Comparison of ENCODE assay signal across 21 cellular contexts in genomic region chr4:123547818-123548200, GRCh38.
DNase-seq lines count a peak whose midpoint lies in the region; ATAC-seq and TF ChIP-seq lines count a peak whose summit lies in the region.
"Had no signal": no experiment of that assay in that cellular context is flagged by ENCODE, and none has a peak within 500 bp of the region (broad histone marks: within the 10 kb centered on the region; RNA-seq: fewer than 3 reads in every experiment).

No MANE protein-coding gene starts in this region.

- H3K9me3 Mint-ChIP-seq in MCF 10A (ENCODE audit: unreplicated experiment): peaks cover 5% of the 10 kb centered on the region
- H3K9me3 Mint-ChIP-seq in glutamatergic neuron (ENCODE audit: unreplicated experiment): no peaks in the 10 kb centered on the region
- peaks cover 30% of the 10 kb centered on the region for H3K9me3 Mint-ChIP-seq in nephron progenitor cell
- H3K9me3 Mint-ChIP-seq: activated naive CD4-positive, alpha-beta T cell treated with anti-CD3 and anti-CD28 coated beads, Interleukin-2, amount 50 U/mL, for 24 hours had no signal

- no TSS peak for BruUV-seq in MCF 10A (replicated peaks; lab: Mats Ljungman, UMichigan)

- no peaks in the 10 kb centered on the region for H3K36me3 ChIP-seq in breast epithelium
- no peaks in the 10 kb centered on the region for H3K36me3 ChIP-seq in upper lobe of right lung
- H3K36me3 ChIP-seq: gastroesophageal sphincter, MG63, tibial artery had no signal

- H3K9me3 ChIP-seq in breast epithelium (no peaks in the 10 kb centered on the region), upper lobe of right lung (no peaks in the 10 kb centered on the region)
- H3K9me3 ChIP-seq: A549, MG63 had no signal

- H3K36me3 Mint-ChIP-seq in MCF 10A (ENCODE audit: insufficient read depth, unreplicated experiment) (no peaks in the 10 kb centered on the region), glutamatergic neuron (ENCODE audit: unreplicated experiment) (peaks cover 7% of the 10 kb centered on the region), nephron progenitor cell (ENCODE audit: low read depth) (peaks cover 17% of the 10 kb centered on the region)
- H3K36me3 Mint-ChIP-seq: activated naive CD4-positive, alpha-beta T cell treated with anti-CD3 and anti-CD28 coated beads, Interleukin-2, amount 50 U/mL, for 24 hours; CD14-positive monocyte had no signal

- H3K27me3 ChIP-seq in breast epithelium (no peaks in the 10 kb centered on the region), upper lobe of right lung (no peaks in the 10 kb centered on the region)
- H3K27me3 ChIP-seq: gastroesophageal sphincter, MG63, tibial artery had no signal

- H3K27ac ChIP-seq in breast epithelium (peak overlapping the region; percentile 84 to 94), upper lobe of right lung (peak overlapping the region; percentile 77)
- H3K27ac ChIP-seq: A549, coronary artery, gastroesophageal sphincter, tibial artery had no signal

- intact Hi-C loops in breast epithelium (cut with DNase I; ENCODE audit: low total_unique reads): loop anchor here (5.0 kb wide), 1 partner anchor 66 kb away; no protein-coding TSS in a partner anchor
- intact Hi-C loops in MCF 10A (cut with micrococcal nuclease): no loop called here
- intact Hi-C loops in upper lobe of right lung (cut with DNase I): no loop called here

- no peak overlapping the region for H3K4me3 Mint-ChIP-seq in MCF 10A (ENCODE audit: unreplicated experiment)
- H3K4me3 Mint-ChIP-seq in glutamatergic neuron (ENCODE audit: unreplicated experiment): peak overlapping the region; percentile 43
- H3K4me3 Mint-ChIP-seq in nephron progenitor cell: peak overlapping the region; percentile 64
- H3K4me3 Mint-ChIP-seq: activated naive CD4-positive, alpha-beta T cell treated with anti-CD3 and anti-CD28 coated beads, Interleukin-2, amount 50 U/mL, for 24 hours; CD14-positive monocyte; natural killer cell treated with Interleukin-12 subunit alpha and Interleukin-12 subunit beta and Interleukin-15 and Interleukin-18, amount 100 ng/mL, for 72 hours; stimulated activated naive B cell treated with anti-CD40 and anti-IgM and Interleukin-4, amounts not matched to agents 10 μg/mL and 1 μg/mL and 100 μg/mL, for 72 hours; T-helper 17 cell had no signal

- no peak for TF ChIP-seq CTCF in breast epithelium (IDR thresholded peaks at IDR 0.05)
- TF ChIP-seq CTCF in MCF 10A (IDR thresholded peaks at IDR 0.05; ENCODE audit: unreplicated experiment): no peak
- TF ChIP-seq CTCF in glutamatergic neuron (IDR thresholded peaks at IDR 0.05; ENCODE audit: partially characterized antibody, unreplicated experiment): no peak
- TF ChIP-seq CTCF in nephron progenitor cell (IDR thresholded peaks at IDR 0.05): no peak
- no peak for TF ChIP-seq CTCF in upper lobe of right lung (IDR thresholded peaks at IDR 0.05)

- ATAC-seq in upper lobe of right lung (no peak), GM18868 (IDR thresholded peaks at IDR 0.05; ENCODE audit: unreplicated experiment) (no peak), HG02938 (IDR thresholded peaks at IDR 0.05; ENCODE audit: unreplicated experiment) (no peak)
- ATAC-seq: A549; gastroesophageal sphincter; natural killer cell treated with Interleukin-12 subunit alpha and Interleukin-12 subunit beta and Interleukin-15 and Interleukin-18, amount 100 ng/mL, for 72 hours; stimulated activated naive B cell treated with anti-CD40 and anti-IgM and Interleukin-4, amounts not matched to agents 10 μg/mL and 1 μg/mL and 100 μg/mL, for 72 hours; T-helper 17 cell had no signal

- TF ChIP-seq POLR2A in breast epithelium (IDR thresholded peaks at IDR 0.05): no peak

- H3K27me3 Mint-ChIP-seq in MCF 10A (ENCODE audit: insufficient read depth, unreplicated experiment) (no peaks in the 10 kb centered on the region), glutamatergic neuron (ENCODE audit: unreplicated experiment) (no peaks in the 10 kb centered on the region), nephron progenitor cell (ENCODE audit: low read depth, poor library complexity) (no peaks in the 10 kb centered on the region)
- H3K27me3 Mint-ChIP-seq: activated naive CD4-positive, alpha-beta T cell treated with anti-CD3 and anti-CD28 coated beads, Interleukin-2, amount 50 U/mL, for 24 hours; stimulated activated naive B cell treated with anti-CD40 and anti-IgM and Interleukin-4, amounts not matched to agents 10 μg/mL and 1 μg/mL and 100 μg/mL, for 72 hours had no signal

- DNase-seq in breast epithelium (ENCODE audit: low spot score in 2 of 2): no peak
- DNase-seq in MCF 10A (ENCODE audit: unreplicated experiment): no peak
- no peak for DNase-seq in glutamatergic neuron
- no peak for DNase-seq in nephron progenitor cell
- DNase-seq in upper lobe of right lung: no peak
- DNase-seq in HK-2 (ENCODE audit: unreplicated experiment): no peak
- DNase-seq: activated T-cell treated with anti-CD3 and anti-CD28 coated beads, Interleukin-2, amount 50 U/mL, for 48 hours; MG63; NCI-H1930; SIG-M5; stimulated activated naive B cell treated with anti-CD40 and anti-IgM and Interleukin-4, amounts not matched to agents 10 μg/mL and 1 μg/mL and 100 μg/mL, for 72 hours; T-helper 17 cell; tibial artery had no signal

- peak overlapping the region in 2 of 3 donors; percentile 33 to 43 for H3K4me3 ChIP-seq in breast epithelium
- peak overlapping the region; percentile 5 for H3K4me3 ChIP-seq in upper lobe of right lung
- H3K4me3 ChIP-seq: A549, coronary artery, gastroesophageal sphincter, MG63, tibial artery had no signal

- peaks cover 0 to 7% of the 10 kb centered on the region in 2 donors for H3K4me1 ChIP-seq in breast epithelium
- H3K4me1 ChIP-seq in upper lobe of right lung: no peaks in the 10 kb centered on the region

- POLR2A ChIA-PET in MCF 10A (lab: Yijun Ruan, JAX): no interaction called here

- CTCF ChIA-PET in MCF 10A (lab: Yijun Ruan, JAX): no interaction called here

- H3K4me1 Mint-ChIP-seq in MCF 10A (ENCODE audit: insufficient read depth, unreplicated experiment) (no peaks in the 10 kb centered on the region), glutamatergic neuron (ENCODE audit: low read depth, unreplicated experiment) (peaks cover 7% of the 10 kb centered on the region), nephron progenitor cell (peaks cover 54% of the 10 kb centered on the region)
- H3K4me1 Mint-ChIP-seq: activated naive CD4-positive, alpha-beta T cell treated with anti-CD3 and anti-CD28 coated beads, Interleukin-2, amount 50 U/mL, for 24 hours had no signal

- H3K27ac Mint-ChIP-seq in MCF 10A (ENCODE audit: low read depth, unreplicated experiment) (no peak overlapping the region), glutamatergic neuron (ENCODE audit: unreplicated experiment) (no peak overlapping the region), nephron progenitor cell (peak overlapping the region; percentile 97)
- H3K27ac Mint-ChIP-seq: activated naive CD4-positive, alpha-beta T cell treated with anti-CD3 and anti-CD28 coated beads, Interleukin-2, amount 50 U/mL, for 24 hours; CD14-positive monocyte; natural killer cell treated with Interleukin-12 subunit alpha and Interleukin-12 subunit beta and Interleukin-15 and Interleukin-18, amount 100 ng/mL, for 72 hours; stimulated activated naive B cell treated with anti-CD40 and anti-IgM and Interleukin-4, amounts not matched to agents 10 μg/mL and 1 μg/mL and 100 μg/mL, for 72 hours; T-helper 17 cell had no signal
